8 cellular contexts compared by ENCODE assay signal in genomic region chr6:25490018-25490865, GRCh38.
DNase-seq lines count a peak whose midpoint lies in the region; ATAC-seq and TF ChIP-seq lines count a peak whose summit lies in the region.

No MANE protein-coding gene starts in this region.

- no peaks in the 10 kb centered on the region for H3K9me2 ChIP-seq in hepatocyte (replicated peaks; ENCODE audit: insufficient read depth)

- H3K9me3 ChIP-seq in hepatocyte (ENCODE audit: low read depth) (no peaks in the 10 kb centered on the region), smooth muscle cell (replicated peaks; ENCODE audit: low read depth) (no peaks in the 10 kb centered on the region)

- WGBS in hepatocyte (ENCODE audit: low lambda C conversion rate, missing lambda C conversion rate) = 66% methylated on average over 9 of the region's 9 CpGs
- 62% methylated on average over 9 of the region's 9 CpGs for WGBS in smooth muscle cell (ENCODE audit: low lambda C conversion rate)

- H3K4me2 ChIP-seq in hepatocyte = no peak overlapping the region
- no peak overlapping the region for H3K4me2 ChIP-seq in smooth muscle cell

- no peak overlapping the region for H2AFZ ChIP-seq in hepatocyte
- H2AFZ ChIP-seq in smooth muscle cell (ENCODE audit: low read depth) = no peak overlapping the region

- peak; percentile 74 for ATAC-seq in HG02870 (IDR thresholded peaks at IDR 0.05; ENCODE audit: unreplicated experiment)
- ATAC-seq in GM21423 (IDR thresholded peaks at IDR 0.05; ENCODE audit: unreplicated experiment) = no peak

- no peak overlapping the region for H3K9ac ChIP-seq in smooth muscle cell (ENCODE audit: low read depth)

- peaks cover 5% of the 10 kb centered on the region for H3K36me3 ChIP-seq in hepatocyte (replicated peaks; ENCODE audit: insufficient read depth, low read depth)
- H3K36me3 ChIP-seq in smooth muscle cell (ENCODE audit: low read depth) = no peaks in the 10 kb centered on the region

- H3K79me2 ChIP-seq in hepatocyte (no peaks in the 10 kb centered on the region), smooth muscle cell (ENCODE audit: low read depth) (no peaks in the 10 kb centered on the region)

- H4K20me1 ChIP-seq in hepatocyte (ENCODE audit: insufficient read depth, poor library complexity, severe bottlenecking) (no peaks in the 10 kb centered on the region), smooth muscle cell (ENCODE audit: low read depth) (no peaks in the 10 kb centered on the region)

- H3K4me3 ChIP-seq in GM12864 (ENCODE audit: low read depth, low read length) (no peak overlapping the region), astrocyte of the cerebellum (ENCODE audit: low read depth, low read length) (no peak overlapping the region), hepatocyte (no peak overlapping the region), smooth muscle cell (no peak overlapping the region)

- no peaks in the 10 kb centered on the region for H3K27me3 ChIP-seq in hepatocyte
- no peaks in the 10 kb centered on the region for H3K27me3 ChIP-seq in smooth muscle cell (ENCODE audit: low read depth)

- H3K4me1 ChIP-seq in hepatocyte (ENCODE audit: insufficient read depth) (no peaks in the 10 kb centered on the region), smooth muscle cell (ENCODE audit: low read depth) (no peaks in the 10 kb centered on the region)

- TF ChIP-seq CTCF in GM12864 (IDR thresholded peaks at IDR 0.05; ENCODE audit: low read depth, low read length, missing control alignments) (peak; percentile 82), astrocyte of the cerebellum (IDR thresholded peaks at IDR 0.05; ENCODE audit: low read depth, low read length, missing control alignments) (peak; percentile 87), hepatocyte (IDR thresholded peaks at IDR 0.05; ENCODE audit: poor library complexity) (peak; percentile 79), smooth muscle cell (IDR thresholded peaks at IDR 0.05; ENCODE audit: borderline replicate concordance, insufficient read depth, poor library complexity, severe bottlenecking) (peak; percentile 82)

- in situ Hi-C loops in astrocyte of the cerebellum (cut with HindIII; ENCODE audit: low sequenced_read_pairs) = loop anchor here (25.0 kb wide), 1 partner anchor 228 kb away; no protein-coding TSS in a partner anchor

- no peaks in the 10 kb centered on the region for H3F3A ChIP-seq in smooth muscle cell (ENCODE audit: low read depth)

- H3K27ac ChIP-seq in hepatocyte (peak overlapping the region; percentile 6), smooth muscle cell (ENCODE audit: low read depth) (no peak overlapping the region)

- DNase-seq in GM12864 (ENCODE audit: low read depth) = peak; percentile 57
- DNase-seq in NCI-H2029 (lab: John Stamatoyannopoulos, UW) = peak; percentile 88
- DNase-seq in T1000 (lab: John Stamatoyannopoulos, UW) = peak; percentile 39
- DNase-seq in astrocyte of the cerebellum (ENCODE audit: low read depth) = peak; percentile 53
- DNase-seq in hepatocyte (ENCODE audit: low spot score) = peak; percentile 89
- peak; percentile 6 for DNase-seq in smooth muscle cell (lab: John Stamatoyannopoulos, UW; ENCODE audit: unreplicated experiment)

Comparison
In these comparisons a context has a peak if more than half of its experiments do, and no peak if none do; other contexts are left out.
1. DNase-seq: peak in every context shown above with its lines; median percentile 89 in hepatocyte; 88 in NCI-H2029; 57 in GM12864; 53 in astrocyte of the cerebellum; 39 in T1000; 6 in smooth muscle cell.